8 cellular contexts compared by ENCODE assay signal in the genomic region with DNA sequence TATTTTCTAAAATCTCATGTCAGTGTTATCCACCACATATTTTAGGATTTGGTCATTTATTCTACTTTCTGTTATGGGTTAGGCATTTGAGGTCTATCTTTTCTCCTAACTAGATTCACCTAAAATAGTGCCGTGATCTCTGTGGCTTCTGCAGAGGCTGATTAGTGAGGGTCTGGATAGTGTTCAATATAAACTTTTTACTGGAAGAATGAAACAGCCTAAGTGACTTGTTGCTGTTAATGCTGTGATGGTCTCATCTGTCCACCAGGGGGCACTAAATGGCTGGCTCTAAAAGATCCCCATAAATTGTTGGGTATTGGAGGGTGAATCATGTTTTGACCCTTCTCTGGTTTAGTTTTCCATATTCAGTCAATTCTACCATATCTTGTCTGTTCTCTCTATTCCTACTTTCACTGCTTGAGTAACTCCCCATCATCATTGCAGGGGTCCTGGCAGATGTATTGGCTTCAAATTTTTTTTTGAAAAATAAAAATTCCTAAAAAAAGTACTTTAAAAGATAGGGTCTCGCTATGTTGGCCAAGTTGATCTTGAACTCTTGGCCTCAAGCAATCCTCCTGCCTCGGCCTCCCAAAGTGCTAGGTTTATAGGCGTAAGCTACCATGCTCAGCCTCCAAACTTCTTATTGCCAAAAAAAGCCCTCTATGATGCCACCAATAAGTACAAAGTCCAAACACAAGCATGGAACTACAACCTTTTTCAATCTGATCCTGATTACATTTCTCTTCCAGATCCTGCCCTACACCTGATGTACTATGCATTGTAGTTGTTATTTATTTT. TPM values are rescaled to one million over a fixed set of nuclear protein-coding genes. Genes with fewer than 3 reads are reported as not detected.
DNase-seq lines count a peak whose midpoint lies in the region; ATAC-seq and TF ChIP-seq lines count a peak whose summit lies in the region.

No MANE protein-coding gene starts in this region.

- H3K36me3 ChIP-seq in right lobe of liver = peaks cover 0 to 23% (median 10%) of the 10 kb centered on the region in 4 donors

- no peak for TF ChIP-seq POLR2A in right lobe of liver (IDR thresholded peaks at IDR 0.05)

- ATAC-seq in right lobe of liver (peak; percentile 86 to 95 (median 90)), GM19463 (IDR thresholded peaks at IDR 0.05; ENCODE audit: unreplicated experiment) (no peak)

- H3K4me1 ChIP-seq in right lobe of liver = peaks cover 0 to 7% (median 0%) of the 10 kb centered on the region in 4 donors

- H3K4me3 ChIP-seq in coronary artery (no peak overlapping the region), right lobe of liver (no peak overlapping the region)

- TF ChIP-seq CTCF in C4-2B (conservative IDR thresholded peaks at IDR 0.05) (peak; percentile 87), coronary artery (IDR thresholded peaks at IDR 0.05) (peak; percentile 60), right lobe of liver (IDR thresholded peaks at IDR 0.05) (peak; percentile 87 to 93 (median 90))

- DNase-seq in HCEC 1CT = peak; percentile 54
- DNase-seq in NCI-H446 (lab: John Stamatoyannopoulos, UW) = peak; percentile 74 to 78
- DNase-seq in activated CD4-positive, alpha-beta T cell treated with anti-CD3 and anti-CD28 coated beads for 24 hours (ENCODE audit: low read depth in 2 of 2) = peak; percentile 48 to 52
- DNase-seq in coronary artery (ENCODE audit: low spot score) = no peak
- peak in 1 of 3 donors; percentile 65 for DNase-seq in right lobe of liver
- DNase-seq in stimulated activated CD8-positive, alpha-beta memory T cell treated with anti-CD3 and anti-CD28 coated beads, Interleukin-12 subunit alpha, Interleukin-12 subunit beta, amount 100 ng/mL, for 1 hour (ENCODE audit: low read depth) = peak; percentile 49

- H3K27ac ChIP-seq in C4-2B (no peak overlapping the region), coronary artery (no peak overlapping the region), right lobe of liver (peak overlapping the region in 1 of 3 donors; percentile 28)

- WGBS in right lobe of liver (ENCODE audit: insufficient coverage, low coverage, low lambda C conversion rate, missing lambda C conversion rate) = 24% methylated on average over 4 of the region's 4 CpGs

- intact Hi-C loops in right lobe of liver (cut with DNase I) = loop anchor here in 1 of 2 donors (5.0 kb wide), 1 partner anchor 49 kb away; a partner anchor contains a TSS

- no peaks in the 10 kb centered on the region for H3K9me3 ChIP-seq in right lobe of liver

- no peaks in the 10 kb centered on the region for H3K27me3 ChIP-seq in right lobe of liver

RNA-seq across cellular contexts. Expression of a gene that starts 6.9 kb away (rescaled TPM):
- total RNA-seq in right lobe of liver = 10 to 100 TPM; 23.6 to 95.3 (median 64.6) TPM

RNA-seq across cellular contexts. Expression of a gene that starts 21.5 kb away (rescaled TPM):
- total RNA-seq in right lobe of liver = 10 to 100 TPM in 4 of 6 experiments, 1 to 10 TPM in 2; 8.8 to 15.8 (median 12.1) TPM

RNA-seq across cellular contexts. Expression of a gene that starts 24.5 kb away (rescaled TPM):
- 1 to 10 TPM; 1.5 to 2.7 (median 2.1) TPM for total RNA-seq in right lobe of liver

RNA-seq across cellular contexts. Expression of a gene that starts 25.5 kb away (rescaled TPM):
- 10 to 100 TPM in 2 of 6 experiments, 1 to 10 TPM in 4; 4.0 to 11.1 (median 8.1) TPM for total RNA-seq in right lobe of liver

RNA-seq across cellular contexts. Expression of a gene that starts 36.8 kb away (rescaled TPM):
- total RNA-seq in right lobe of liver = under 1 TPM; 0.19 to 0.60 (median 0.39) TPM
